In genomic region chr3:171753665-171754408, GRCh38 we compare ENCODE assay signal across 1 cellular context.
TF ChIP-seq lines count a peak whose summit lies in the region.

No MANE protein-coding gene starts in this region.

TF ChIP-seq in WTC11, 78 proteins besides CTCF, POLR2A, EP300 and RAD21 (continued from another document):
- TF ChIP-seq USF1 (CRISPR knock-in tag; IDR thresholded peaks at IDR 0.05) (no peak), HMGA2 (CRISPR knock-in tag; IDR thresholded peaks at IDR 0.05) (no peak), ZNF263 (CRISPR knock-in tag; IDR thresholded peaks at IDR 0.05; ENCODE audit: low read depth) (no peak), GABPB1 (CRISPR knock-in tag; IDR thresholded peaks at IDR 0.05) (no peak), CREM (CRISPR knock-in tag; IDR thresholded peaks at IDR 0.05) (no peak)
